ENCODE assay signal across 17 cellular contexts in the genomic region with DNA sequence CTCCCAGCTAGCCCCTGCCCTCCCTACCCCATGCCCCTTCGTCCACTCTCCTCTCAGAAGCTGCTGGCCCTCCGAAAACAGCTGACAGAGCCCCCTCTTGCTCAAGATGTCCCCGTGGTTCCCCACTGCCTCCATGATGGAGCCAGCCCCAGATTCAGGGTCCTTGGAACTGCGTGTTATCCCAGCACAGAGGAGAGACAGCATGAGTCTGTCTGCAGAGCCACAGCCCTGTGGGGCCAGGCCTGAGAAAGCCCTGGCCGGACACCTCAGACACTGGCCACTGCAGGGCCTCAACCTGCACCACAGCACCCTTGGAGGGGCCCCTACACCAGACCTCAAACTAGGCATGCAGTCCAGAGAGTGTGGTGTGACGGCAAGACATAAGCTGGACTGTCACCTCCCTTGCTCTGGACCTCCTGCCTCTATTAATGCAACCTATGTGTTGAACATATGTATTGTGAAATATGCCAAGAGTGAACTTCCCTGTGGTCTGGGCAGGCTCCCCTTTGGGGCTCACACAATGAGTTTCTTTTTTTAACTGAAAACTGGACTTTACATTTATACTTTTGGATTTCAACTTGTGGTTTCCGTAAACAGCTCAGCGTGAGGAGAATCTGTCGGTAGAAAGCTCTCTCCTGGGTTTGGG. TPM values are rescaled to one million over a fixed set of nuclear protein-coding genes. Genes with fewer than 3 reads are reported as not detected.
"Had no signal": no experiment of that assay in that cellular context is flagged by ENCODE, and none has a peak within 500 bp of the region (broad histone marks: within the 10 kb centered on the region; RNA-seq: fewer than 3 reads in every experiment).

No MANE protein-coding gene starts in this region.

- H3K4me3 ChIP-seq: colonic mucosa, left lung, psoas muscle, smooth muscle cell, testis had no signal

- FAIRE-seq: frontal cortex had no signal

- H3K4me1 ChIP-seq: colonic mucosa, left lung, psoas muscle, testis had no signal

- H3K9me3 Mint-ChIP-seq: activated CD4-positive, alpha-beta T cell treated with anti-CD3 and anti-CD28 coated beads, Interleukin-2, amount 10 ng/mL, durations not matched to agents 7 days and 5 days; activated T-helper 1 cell treated with anti-CD3 and anti-CD28 coated beads, Interleukin-12 subunit alpha, Interleukin-12 subunit beta, Interleukin-2, Interleukin-4 antibody, amounts not matched to agents 30 ng/mL and 10 ng/mL and 1 ng/mL, durations not matched to agents 14 hours and 24 hours and 36 hours; neural crest cell; stimulated activated effector memory CD8-positive, alpha-beta T cell treated with anti-CD3 and anti-CD28 coated beads, Interleukin-12 subunit alpha, Interleukin-12 subunit beta, amount 100 ng/mL, for 72 hours; type B pancreatic cell had no signal

- H3K27me3 ChIP-seq: colonic mucosa, testis had no signal

- DNase-seq: right cardiac atrium had no signal

- H3K4me2 ChIP-seq: smooth muscle cell had no signal

- H3K36me3 ChIP-seq: colonic mucosa, left lung had no signal

- H3K36me3 Mint-ChIP-seq: brain; stimulated activated effector memory CD8-positive, alpha-beta T cell treated with anti-CD3 and anti-CD28 coated beads, Interleukin-12 subunit alpha, Interleukin-12 subunit beta, amount 100 ng/mL, for 72 hours; type B pancreatic cell had no signal

- H3K4me3 Mint-ChIP-seq: activated CD4-positive, alpha-beta T cell treated with anti-CD3 and anti-CD28 coated beads, Interleukin-2, amount 10 ng/mL, durations not matched to agents 7 days and 5 days; activated T-helper 1 cell treated with anti-CD3 and anti-CD28 coated beads, Interleukin-12 subunit alpha, Interleukin-12 subunit beta, Interleukin-2, Interleukin-4 antibody, amounts not matched to agents 30 ng/mL and 10 ng/mL and 1 ng/mL, durations not matched to agents 14 hours and 24 hours and 36 hours; brain; neural crest cell; stimulated activated effector memory CD8-positive, alpha-beta T cell treated with anti-CD3 and anti-CD28 coated beads, Interleukin-12 subunit alpha, Interleukin-12 subunit beta, amount 100 ng/mL, for 72 hours; type B pancreatic cell had no signal

- H3K27ac Mint-ChIP-seq: activated CD4-positive, alpha-beta T cell treated with anti-CD3 and anti-CD28 coated beads, Interleukin-2, amount 10 ng/mL, durations not matched to agents 7 days and 5 days; activated T-helper 1 cell treated with anti-CD3 and anti-CD28 coated beads, Interleukin-12 subunit alpha, Interleukin-12 subunit beta, Interleukin-2, Interleukin-4 antibody, amounts not matched to agents 30 ng/mL and 10 ng/mL and 1 ng/mL, durations not matched to agents 14 hours and 24 hours and 36 hours; stimulated activated effector memory CD8-positive, alpha-beta T cell treated with anti-CD3 and anti-CD28 coated beads, Interleukin-12 subunit alpha, Interleukin-12 subunit beta, amount 100 ng/mL, for 72 hours; type B pancreatic cell had no signal

- H3K27ac ChIP-seq: colonic mucosa, left lung, psoas muscle, testis had no signal

- H3K9me3 ChIP-seq: colonic mucosa, left lung, psoas muscle, testis had no signal

RNA-seq across cellular contexts. Expression of a gene that starts 9.6 kb away (rescaled TPM):
- total RNA-seq: activated CD4-positive, alpha-beta T cell treated with anti-CD3 and anti-CD28 coated beads, Interleukin-2, amount 10 ng/mL, durations not matched to agents 7 days and 5 days; activated T-helper 1 cell treated with anti-CD3 and anti-CD28 coated beads, Interleukin-12 subunit alpha, Interleukin-12 subunit beta, Interleukin-2, Interleukin-4 antibody, amounts not matched to agents 30 ng/mL and 10 ng/mL and 1 ng/mL, durations not matched to agents 14 hours and 24 hours and 36 hours; colonic mucosa; kidney epithelial cell; left lung; mononuclear cell; neural crest cell; osteocyte; psoas muscle; right cardiac atrium; smooth muscle cell; T-helper 1 cell treated with Interleukin-12 subunit alpha and Interleukin-12 subunit beta and Interleukin-4 antibody, amounts not matched to agents 30 ng/mL and 1 ng/mL, for 36 hours; testis had no signal
- polyA plus RNA-seq: right cardiac atrium, smooth muscle cell had no signal

RNA-seq across cellular contexts. Expression of a gene that starts 19.9 kb away (rescaled TPM):
- total RNA-seq: activated CD4-positive, alpha-beta T cell treated with anti-CD3 and anti-CD28 coated beads, Interleukin-2, amount 10 ng/mL, durations not matched to agents 7 days and 5 days; activated T-helper 1 cell treated with anti-CD3 and anti-CD28 coated beads, Interleukin-12 subunit alpha, Interleukin-12 subunit beta, Interleukin-2, Interleukin-4 antibody, amounts not matched to agents 30 ng/mL and 10 ng/mL and 1 ng/mL, durations not matched to agents 14 hours and 24 hours and 36 hours; left lung; mononuclear cell; osteocyte; psoas muscle; T-helper 1 cell treated with Interleukin-12 subunit alpha and Interleukin-12 subunit beta and Interleukin-4 antibody, amounts not matched to agents 30 ng/mL and 1 ng/mL, for 36 hours had no signal

RNA-seq across cellular contexts. Expression of a gene that starts 41.4 kb away (rescaled TPM):
- total RNA-seq: activated CD4-positive, alpha-beta T cell treated with anti-CD3 and anti-CD28 coated beads, Interleukin-2, amount 10 ng/mL, durations not matched to agents 7 days and 5 days; mononuclear cell had no signal
